In genomic region chr1:205568469-205569361, GRCh38 we compare ENCODE assay signal across 8 cellular contexts.
DNase-seq lines count a peak whose midpoint lies in the region; ATAC-seq and TF ChIP-seq lines count a peak whose summit lies in the region.

No MANE protein-coding gene starts in this region.

- no peak overlapping the region for H3K4me3 ChIP-seq in CD8-positive, alpha-beta memory T cell (ENCODE audit: low read length)

- CTCF ChIA-PET in CD8-positive, alpha-beta memory T cell (lab: Charles Lee): interaction anchor here (1.0 kb wide), 1 partner anchor 22 kb away, joined by 3 read pairs; no protein-coding TSS in a partner anchor

- no peaks in the 10 kb centered on the region for H3K9me3 ChIP-seq in CD8-positive, alpha-beta memory T cell (ENCODE audit: low read length)

- H3K36me3 ChIP-seq in CD8-positive, alpha-beta memory T cell (ENCODE audit: insufficient read depth, low read length): no peaks in the 10 kb centered on the region

- DNase-seq in CD8-positive, alpha-beta memory T cell: peak in 1 of 5 donors; percentile 12
- DNase-seq in glutamatergic neuron: peak; percentile 37
- no peak for DNase-seq in progenitor cell of endocrine pancreas (ENCODE audit: low spot score, unreplicated experiment)
- DNase-seq in DMS153 (lab: John Stamatoyannopoulos, UW): no peak
- DNase-seq in NCI-H187 (lab: John Stamatoyannopoulos, UW): no peak
- DNase-seq in NCI-H345 (lab: John Stamatoyannopoulos, UW): no peak

- H3K4me1 ChIP-seq in CD8-positive, alpha-beta memory T cell (ENCODE audit: insufficient read depth, low read length): peaks cover 4% of the 10 kb centered on the region

- H3K27ac ChIP-seq in CD8-positive, alpha-beta memory T cell (ENCODE audit: low read depth, low read length): no peak overlapping the region

- POLR2A ChIA-PET in CD8-positive, alpha-beta memory T cell (lab: Charles Lee): interaction anchor here (0.6 kb wide), 1 partner anchor 66 kb away, joined by 3 read pairs; no protein-coding TSS in a partner anchor

- peaks cover 0 to 8% (median 2%) of the 10 kb centered on the region in 3 donors for H3K4me1 Mint-ChIP-seq in CD8-positive, alpha-beta memory T cell
- H3K4me1 Mint-ChIP-seq in glutamatergic neuron (ENCODE audit: low read depth, unreplicated experiment) (no peaks in the 10 kb centered on the region), progenitor cell of endocrine pancreas (ENCODE audit: low read depth) (peaks cover 27% of the 10 kb centered on the region)

- peaks cover 31 to 63% of the 10 kb centered on the region in 2 donors for H3K27me3 Mint-ChIP-seq in CD8-positive, alpha-beta memory T cell
- H3K27me3 Mint-ChIP-seq in glutamatergic neuron (ENCODE audit: unreplicated experiment) (peaks cover 9% of the 10 kb centered on the region), progenitor cell of endocrine pancreas (peaks cover 49% of the 10 kb centered on the region)

- no peak overlapping the region for H3K27ac Mint-ChIP-seq in CD8-positive, alpha-beta memory T cell
- H3K27ac Mint-ChIP-seq in glutamatergic neuron (ENCODE audit: unreplicated experiment): no peak overlapping the region
- H3K27ac Mint-ChIP-seq in progenitor cell of endocrine pancreas: no peak overlapping the region

- ATAC-seq in SK-N-SH treated with all-trans-retinoic acid at 6 μM for 48 hours: peak; percentile 48
- no peak for ATAC-seq in GM18498 (IDR thresholded peaks at IDR 0.05; ENCODE audit: unreplicated experiment)

- no peaks in the 10 kb centered on the region for H3K36me3 Mint-ChIP-seq in CD8-positive, alpha-beta memory T cell
- H3K36me3 Mint-ChIP-seq in glutamatergic neuron (ENCODE audit: unreplicated experiment) (no peaks in the 10 kb centered on the region), progenitor cell of endocrine pancreas (ENCODE audit: insufficient read depth) (no peaks in the 10 kb centered on the region)

- no peaks in the 10 kb centered on the region for H3K9me3 Mint-ChIP-seq in CD8-positive, alpha-beta memory T cell
- H3K9me3 Mint-ChIP-seq in glutamatergic neuron (ENCODE audit: unreplicated experiment): no peaks in the 10 kb centered on the region
- no peaks in the 10 kb centered on the region for H3K9me3 Mint-ChIP-seq in progenitor cell of endocrine pancreas (ENCODE audit: low read depth)

- peaks cover 27% of the 10 kb centered on the region for H3K27me3 ChIP-seq in CD8-positive, alpha-beta memory T cell (ENCODE audit: insufficient read depth, low read length, poor library complexity, severe bottlenecking)

- H3K4me3 Mint-ChIP-seq in CD8-positive, alpha-beta memory T cell: peak overlapping the region in 6 of 7 donors; percentile 48 to 75 (median 67)
- peak overlapping the region; percentile 79 for H3K4me3 Mint-ChIP-seq in glutamatergic neuron (ENCODE audit: unreplicated experiment)
- peak overlapping the region; percentile 61 for H3K4me3 Mint-ChIP-seq in progenitor cell of endocrine pancreas (ENCODE audit: low read depth)

- TF ChIP-seq CTCF in glutamatergic neuron (IDR thresholded peaks at IDR 0.05; ENCODE audit: partially characterized antibody, unreplicated experiment) (no peak), progenitor cell of endocrine pancreas (IDR thresholded peaks at IDR 0.05; ENCODE audit: unreplicated experiment) (peak; percentile 20)

TF ChIP-seq in SK-N-SH treated with all-trans-retinoic acid at 6 μM for 48 hours, 23 proteins besides CTCF, POLR2A, EP300 and RAD21:
- TF ChIP-seq ARNTL (CRISPR knock-in tag; IDR thresholded peaks at IDR 0.05; ENCODE audit: borderline replicate concordance, low read depth): no peak
- no peak for TF ChIP-seq TSHZ2 (CRISPR knock-in tag; IDR thresholded peaks at IDR 0.05)
TF ChIP-seq in SK-N-SH treated with all-trans-retinoic acid at 6 μM for 48 hours: peak in this region for 0.
